ENCODE assay signal across 21 cellular contexts in genomic region chrX:118760025-118760424, GRCh38.
"Had no signal": no experiment of that assay in that cellular context is flagged by ENCODE, and none has a peak within 500 bp of the region (broad histone marks: within the 10 kb centered on the region; RNA-seq: fewer than 3 reads in every experiment).

No MANE protein-coding gene starts in this region.

- H3K27me3 ChIP-seq: body of pancreas, cardiac muscle cell, gastroesophageal sphincter, neutrophil, ovary, right atrium auricular region, thyroid gland, upper lobe of right lung had no signal

- FAIRE-seq: islet of Langerhans had no signal

- H3K9me3 ChIP-seq: body of pancreas, gastroesophageal sphincter, neutrophil, ovary, prostate gland, right atrium auricular region, thyroid gland, upper lobe of right lung had no signal

- H3K36me3 ChIP-seq: cardiac muscle cell, ovary, prostate gland, right atrium auricular region, thyroid gland had no signal

- H3K4me1 ChIP-seq: body of pancreas, prostate gland, right atrium auricular region, thyroid gland, upper lobe of right lung had no signal

- H3K4me3 ChIP-seq: body of pancreas, cardiac muscle cell, gastroesophageal sphincter, ovary, prostate gland, right atrium auricular region, thyroid gland, upper lobe of right lung had no signal

- DNase-seq: activated CD4-positive, alpha-beta T cell treated with anti-CD3 and anti-CD28 coated beads for 1 hour; activated CD4-positive, alpha-beta T cell treated with anti-CD3 and anti-CD28 coated beads, Interleukin-2, amount 50 U/mL, for 1 hour; activated CD8-positive, alpha-beta T cell treated with anti-CD3 and anti-CD28 coated beads, Interleukin-2, amount 10 ng/mL, durations not matched to agents 7 days and 5 days; activated gamma-delta T cell treated with Interleukin-2 at 50 U/mL for 16 hours; anterior cingulate cortex; body of pancreas; cortex of kidney; head of caudate nucleus; mesenchymal stem cell; ovary; stimulated activated CD4-positive, alpha-beta T cell treated with anti-CD3 and anti-CD28 coated beads, Interleukin-12 subunit alpha, Interleukin-12 subunit beta, amount 100 ng/mL, for 4 hours; substantia nigra; thyroid gland; upper lobe of right lung had no signal

- H3K27ac ChIP-seq: body of pancreas, cardiac muscle cell, epithelial cell of prostate, neutrophil, ovary, prostate gland, right atrium auricular region, thyroid gland, upper lobe of right lung had no signal

- ATAC-seq: activated CD8-positive, alpha-beta T cell treated with anti-CD3 and anti-CD28 coated beads, Interleukin-2, amount 10 ng/mL, durations not matched to agents 7 days and 5 days; body of pancreas; gastroesophageal sphincter; upper lobe of right lung had no signal
